ENCODE assay signal across 9 cellular contexts in genomic region chr5:111144352-111144930, GRCh38. TPM values are rescaled to one million over a fixed set of nuclear protein-coding genes. Genes with fewer than 3 reads are reported as not detected.
A peak's percentile ranks its signal among the peaks of the same experiment; 100 is the strongest.
DNase-seq lines count a peak whose midpoint lies in the region; ATAC-seq and TF ChIP-seq lines count a peak whose summit lies in the region.
"Had no signal": no experiment of that assay in that cellular context is flagged by ENCODE, and none has a peak within 500 bp of the region (broad histone marks: within the 10 kb centered on the region; RNA-seq: fewer than 3 reads in every experiment).

No MANE protein-coding gene starts in this region.

- CTCF ChIA-PET in activated CD4-positive, alpha-beta memory T cell treated with anti-CD3 and anti-CD28 coated beads for 36 hours (lab: Charles Lee), result no interaction called here

- no peak overlapping the region for H3K27ac Mint-ChIP-seq in activated CD4-positive, alpha-beta memory T cell treated with anti-CD3 and anti-CD28 coated beads for 36 hours

- no peaks in the 10 kb centered on the region for H3K36me3 Mint-ChIP-seq in activated CD4-positive, alpha-beta memory T cell treated with anti-CD3 and anti-CD28 coated beads for 36 hours

- POLR2A ChIA-PET in activated CD4-positive, alpha-beta memory T cell treated with anti-CD3 and anti-CD28 coated beads for 36 hours (lab: Charles Lee), result no interaction called here

- H3K27me3 Mint-ChIP-seq in activated CD4-positive, alpha-beta memory T cell treated with anti-CD3 and anti-CD28 coated beads for 36 hours, result no peaks in the 10 kb centered on the region

- peaks cover 8% of the 10 kb centered on the region for H3K4me1 Mint-ChIP-seq in activated CD4-positive, alpha-beta memory T cell treated with anti-CD3 and anti-CD28 coated beads for 36 hours (ENCODE audit: low read depth)

- ATAC-seq in GM18502 (IDR thresholded peaks at IDR 0.05; ENCODE audit: poor library complexity, unreplicated experiment) (peak; percentile 99), GM21367 (IDR thresholded peaks at IDR 0.05; ENCODE audit: unreplicated experiment) (peak; percentile 94), HG03103 (IDR thresholded peaks at IDR 0.05; ENCODE audit: low read depth, unreplicated experiment) (peak; percentile 96)

- TF ChIP-seq CTCF in choroid plexus epithelial cell (conservative IDR thresholded peaks at IDR 0.05; ENCODE audit: low read depth, low read length), result peak; percentile 31

- no peaks in the 10 kb centered on the region for H3K9me3 Mint-ChIP-seq in activated CD4-positive, alpha-beta memory T cell treated with anti-CD3 and anti-CD28 coated beads for 36 hours

- intact Hi-C loops in activated CD4-positive, alpha-beta memory T cell treated with anti-CD3 and anti-CD28 coated beads for 36 hours (cut with micrococcal nuclease), result no loop called here

- DNase-seq in choroid plexus epithelial cell (ENCODE audit: low read depth) (peak; percentile 53), NCI-H146 (lab: John Stamatoyannopoulos, UW) (no peak), NCI-H82 treated with DMSO at 0.1 percent for 48 hours (lab: John Stamatoyannopoulos, UW; ENCODE audit: unreplicated experiment) (no peak)
- no peak for DNase-seq in activated naive CD4-positive, alpha-beta T cell treated with Interleukin-2 at 50 U/mL for 16 hours
- DNase-seq in activated CD4-positive, alpha-beta memory T cell treated with anti-CD3 and anti-CD28 coated beads for 36 hours, result no peak

- no peak overlapping the region for H3K4me3 ChIP-seq in choroid plexus epithelial cell (ENCODE audit: low read depth, low read length)
- H3K4me3 ChIP-seq: left ventricle myocardium inferior had no signal

- no peak overlapping the region for H3K4me3 Mint-ChIP-seq in activated CD4-positive, alpha-beta memory T cell treated with anti-CD3 and anti-CD28 coated beads for 36 hours

RNA-seq across cellular contexts. Expression of gene WDR36, which starts 52.3 kb away (rescaled TPM):
- total RNA-seq in activated CD4-positive, alpha-beta memory T cell treated with anti-CD3 and anti-CD28 coated beads for 36 hours, result 10 to 100 TPM; 43.5 to 44.1 TPM
